Comparison of ENCODE assay signal across 8 cellular contexts in the genomic region with DNA sequence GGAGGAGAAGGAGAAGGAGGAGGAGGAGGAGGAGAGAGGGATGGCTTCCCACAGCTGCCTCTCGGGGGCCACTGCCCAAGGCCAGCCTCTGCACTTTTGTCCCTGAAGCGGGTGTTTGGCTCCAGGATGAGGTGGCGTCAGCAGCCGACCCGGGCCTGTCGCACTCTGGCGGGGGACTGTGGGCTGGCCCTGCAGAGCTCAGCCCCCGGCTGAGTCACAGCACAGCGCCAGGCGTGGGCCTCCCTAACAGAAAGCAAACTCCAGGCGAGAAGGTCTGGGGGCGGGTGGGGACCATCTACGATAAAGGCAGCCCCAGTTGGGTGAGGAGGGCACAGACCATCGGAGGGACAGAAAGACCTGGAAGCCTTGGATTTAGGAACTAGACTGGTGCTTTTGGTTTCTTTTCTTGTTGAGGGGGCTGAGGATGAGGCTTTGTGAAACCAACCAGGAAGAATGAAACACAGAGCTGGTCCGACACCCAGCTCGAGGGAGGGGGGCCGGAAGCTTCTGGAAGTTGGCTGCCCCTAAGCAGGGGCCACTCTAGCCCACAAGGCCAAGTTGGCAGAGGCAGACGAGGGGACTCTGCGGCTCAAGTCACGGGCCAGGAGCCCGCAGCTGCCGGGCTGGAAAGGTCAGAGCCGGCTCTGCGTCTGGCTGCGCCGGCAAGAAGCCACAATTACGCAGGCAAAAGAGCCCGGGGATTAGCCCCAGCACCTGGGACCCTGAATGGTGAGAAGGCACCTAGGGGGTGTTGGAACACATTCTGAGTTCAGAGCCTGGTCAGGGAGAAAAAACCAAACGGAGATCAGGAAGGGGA. TPM values are rescaled to one million over a fixed set of nuclear protein-coding genes. Genes with fewer than 3 reads are reported as not detected.
DNase-seq lines count a peak whose midpoint lies in the region; ATAC-seq and TF ChIP-seq lines count a peak whose summit lies in the region.

No MANE protein-coding gene starts in this region.

- TF ChIP-seq CTCF in osteocyte (IDR thresholded peaks at IDR 0.05) = no peak

- no peaks in the 10 kb centered on the region for H3K27me3 Mint-ChIP-seq in activated naive CD8-positive, alpha-beta T cell treated with anti-CD3 and anti-CD28 coated beads for 36 hours
- H3K27me3 Mint-ChIP-seq in osteocyte (ENCODE audit: unreplicated experiment) = no peaks in the 10 kb centered on the region

- H3K9me3 Mint-ChIP-seq in activated naive CD8-positive, alpha-beta T cell treated with anti-CD3 and anti-CD28 coated beads for 36 hours = no peaks in the 10 kb centered on the region
- H3K9me3 Mint-ChIP-seq in osteocyte (ENCODE audit: unreplicated experiment) = no peaks in the 10 kb centered on the region

- no peaks in the 10 kb centered on the region for H3K9me3 ChIP-seq in thymus (ENCODE audit: control insufficient read depth)

- peak; percentile 87 for DNase-seq in GM03348 (ENCODE audit: low spot score)
- peak; percentile 93 for DNase-seq in activated naive CD8-positive, alpha-beta T cell treated with anti-CD3 and anti-CD28 coated beads for 36 hours
- peak; percentile 93 for DNase-seq in Right ventricle myocardium superior
- no peak for DNase-seq in osteocyte (ENCODE audit: extremely low spot score, unreplicated experiment)
- no peak for DNase-seq in NCI-H748 (lab: John Stamatoyannopoulos, UW; ENCODE audit: unreplicated experiment)

- H3K27ac Mint-ChIP-seq in activated naive CD8-positive, alpha-beta T cell treated with anti-CD3 and anti-CD28 coated beads for 36 hours = peak overlapping the region; percentile 96
- peak overlapping the region; percentile 100 for H3K27ac Mint-ChIP-seq in osteocyte (ENCODE audit: unreplicated experiment)

- H3K36me3 ChIP-seq in thymus (ENCODE audit: control insufficient read depth, insufficient read depth) = peaks cover 34% of the 10 kb centered on the region

- H3K36me3 Mint-ChIP-seq in activated naive CD8-positive, alpha-beta T cell treated with anti-CD3 and anti-CD28 coated beads for 36 hours = peaks cover 35% of the 10 kb centered on the region
- H3K36me3 Mint-ChIP-seq in osteocyte (ENCODE audit: unreplicated experiment) = peaks cover 5% of the 10 kb centered on the region

- peak; percentile 48 for ATAC-seq in HG03159 (IDR thresholded peaks at IDR 0.05; ENCODE audit: unreplicated experiment)
- peak; percentile 87 for ATAC-seq in SK-N-SH treated with all-trans-retinoic acid at 6 μM for 48 hours
- ATAC-seq in Right ventricle myocardium superior (ENCODE audit: poor library complexity) = peak; percentile 84

- intact Hi-C loops in Right ventricle myocardium superior (cut with DNase I) = no loop called here

- H3K4me3 ChIP-seq in thymus (ENCODE audit: low read length) = peak overlapping the region; percentile 54

- H3K27ac ChIP-seq in thymus (ENCODE audit: low read depth) = peak overlapping the region; percentile 99

- peak overlapping the region; percentile 88 for H3K4me3 Mint-ChIP-seq in activated naive CD8-positive, alpha-beta T cell treated with anti-CD3 and anti-CD28 coated beads for 36 hours
- H3K4me3 Mint-ChIP-seq in osteocyte (ENCODE audit: unreplicated experiment) = peak overlapping the region; percentile 71

- H3K4me1 Mint-ChIP-seq in activated naive CD8-positive, alpha-beta T cell treated with anti-CD3 and anti-CD28 coated beads for 36 hours = peaks cover 50% of the 10 kb centered on the region
- H3K4me1 Mint-ChIP-seq in osteocyte (ENCODE audit: unreplicated experiment) = peaks cover 52% of the 10 kb centered on the region

- 2% methylated on average over 29 of the region's 29 CpGs for WGBS in thymus

- H3K4me1 ChIP-seq in thymus (ENCODE audit: control insufficient read depth, insufficient read depth, low read length) = peaks cover 21% of the 10 kb centered on the region

- no peaks in the 10 kb centered on the region for H3K27me3 ChIP-seq in thymus (ENCODE audit: control insufficient read depth, insufficient read depth)

TF ChIP-seq in SK-N-SH treated with all-trans-retinoic acid at 6 μM for 48 hours, 23 proteins besides CTCF, POLR2A, EP300 and RAD21:
- TF ChIP-seq TSHZ2 (CRISPR knock-in tag; IDR thresholded peaks at IDR 0.05) (no peak), CSDC2 (CRISPR knock-in tag; IDR thresholded peaks at IDR 0.05) (0 out of 2 replicates have a peak, but pooled peaks have one; percentile 17), TCF4 (CRISPR knock-in tag; IDR thresholded peaks at IDR 0.05; ENCODE audit: borderline replicate concordance) (peak; percentile 36; the same call in 1 of the 2 replicates), GLIS3 (CRISPR knock-in tag; IDR thresholded peaks at IDR 0.05) (no peak), ZC3H10 (CRISPR knock-in tag; IDR thresholded peaks at IDR 0.05) (no peak), OSR1 (CRISPR knock-in tag; IDR thresholded peaks at IDR 0.05) (no peak), ARNTL (CRISPR knock-in tag; IDR thresholded peaks at IDR 0.05; ENCODE audit: borderline replicate concordance, low read depth) (no peak), ISL1 (CRISPR knock-in tag; IDR thresholded peaks at IDR 0.05) (no peak), ZFP3 (CRISPR knock-in tag; IDR thresholded peaks at IDR 0.05) (peak; percentile 32; the same call in 1 of the 2 replicates), ESRRG (CRISPR knock-in tag; IDR thresholded peaks at IDR 0.05) (no peak)
- TF ChIP-seq, protein P1, sequence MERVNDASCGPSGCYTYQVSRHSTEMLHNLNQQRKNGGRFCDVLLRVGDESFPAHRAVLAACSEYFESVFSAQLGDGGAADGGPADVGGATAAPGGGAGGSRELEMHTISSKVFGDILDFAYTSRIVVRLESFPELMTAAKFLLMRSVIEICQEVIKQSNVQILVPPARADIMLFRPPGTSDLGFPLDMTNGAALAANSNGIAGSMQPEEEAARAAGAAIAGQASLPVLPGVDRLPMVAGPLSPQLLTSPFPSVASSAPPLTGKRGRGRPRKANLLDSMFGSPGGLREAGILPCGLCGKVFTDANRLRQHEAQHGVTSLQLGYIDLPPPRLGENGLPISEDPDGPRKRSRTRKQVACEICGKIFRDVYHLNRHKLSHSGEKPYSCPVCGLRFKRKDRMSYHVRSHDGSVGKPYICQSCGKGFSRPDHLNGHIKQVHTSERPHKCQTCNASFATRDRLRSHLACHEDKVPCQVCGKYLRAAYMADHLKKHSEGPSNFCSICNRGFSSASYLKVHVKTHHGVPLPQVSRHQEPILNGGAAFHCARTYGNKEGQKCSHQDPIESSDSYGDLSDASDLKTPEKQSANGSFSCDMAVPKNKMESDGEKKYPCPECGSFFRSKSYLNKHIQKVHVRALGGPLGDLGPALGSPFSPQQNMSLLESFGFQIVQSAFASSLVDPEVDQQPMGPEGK (CRISPR knock-in tag; IDR thresholded peaks at IDR 0.05; ENCODE audit: borderline replicate concordance) = peak; percentile 52; the same call in 1 of the 2 replicates
TF ChIP-seq in SK-N-SH treated with all-trans-retinoic acid at 6 μM for 48 hours: peak in this region for 4.

RNA-seq across cellular contexts. Expression of gene LSM4, which starts 18.2 kb away (rescaled TPM):
- total RNA-seq in activated naive CD8-positive, alpha-beta T cell treated with anti-CD3 and anti-CD28 coated beads for 36 hours = 100 to 1,000 TPM; 419 to 435 TPM
- total RNA-seq in Right ventricle myocardium superior (103 TPM), osteocyte (92.1 and 98.1 TPM in 2 replicates)
- polyA plus RNA-seq in thymus = 147 TPM

RNA-seq across cellular contexts. Expression of gene JUND, which starts 23.3 kb away (rescaled TPM):
- total RNA-seq in activated naive CD8-positive, alpha-beta T cell treated with anti-CD3 and anti-CD28 coated beads for 36 hours = 100 to 1,000 TPM; 379 to 398 TPM
- total RNA-seq in Right ventricle myocardium superior = 107 TPM
- total RNA-seq in osteocyte = 203 and 241 TPM in 2 replicates
- polyA plus RNA-seq in thymus = 88.3 TPM

RNA-seq across cellular contexts. Expression of gene IQCN, which starts 30.5 kb away (rescaled TPM):
- under 1 TPM; 0.29 to 0.32 TPM for total RNA-seq in activated naive CD8-positive, alpha-beta T cell treated with anti-CD3 and anti-CD28 coated beads for 36 hours
- total RNA-seq in Right ventricle myocardium superior (0.35 TPM), osteocyte (6.9 and 10.4 TPM in 2 replicates)
- 5.0 TPM for polyA plus RNA-seq in thymus

RNA-seq across cellular contexts. Expression of gene PGPEP1, which starts 35.7 kb away (rescaled TPM):
- total RNA-seq in activated naive CD8-positive, alpha-beta T cell treated with anti-CD3 and anti-CD28 coated beads for 36 hours = 10 to 100 TPM; 15.7 to 17.8 TPM
- total RNA-seq in Right ventricle myocardium superior = 33.6 TPM
- total RNA-seq in osteocyte = 36.1 and 38.5 TPM in 2 replicates
- 14.8 TPM for polyA plus RNA-seq in thymus

Comparison
In these comparisons a context has a peak if more than half of its experiments do, and no peak if none do; other contexts are left out.
1. DNase-seq: peak in GM03348 (single experiment), activated naive CD8-positive, alpha-beta T cell treated with anti-CD3 and anti-CD28 coated beads for 36 hours (single experiment) and Right ventricle myocardium superior (single experiment); none in osteocyte (single experiment) and NCI-H748 (single experiment).
2. Peak in every context shown above with its lines, with median percentiles within 50 percentile points of each other: ATAC-seq.